Comparison of ENCODE assay signal across 1 cellular context in the genomic region with DNA sequence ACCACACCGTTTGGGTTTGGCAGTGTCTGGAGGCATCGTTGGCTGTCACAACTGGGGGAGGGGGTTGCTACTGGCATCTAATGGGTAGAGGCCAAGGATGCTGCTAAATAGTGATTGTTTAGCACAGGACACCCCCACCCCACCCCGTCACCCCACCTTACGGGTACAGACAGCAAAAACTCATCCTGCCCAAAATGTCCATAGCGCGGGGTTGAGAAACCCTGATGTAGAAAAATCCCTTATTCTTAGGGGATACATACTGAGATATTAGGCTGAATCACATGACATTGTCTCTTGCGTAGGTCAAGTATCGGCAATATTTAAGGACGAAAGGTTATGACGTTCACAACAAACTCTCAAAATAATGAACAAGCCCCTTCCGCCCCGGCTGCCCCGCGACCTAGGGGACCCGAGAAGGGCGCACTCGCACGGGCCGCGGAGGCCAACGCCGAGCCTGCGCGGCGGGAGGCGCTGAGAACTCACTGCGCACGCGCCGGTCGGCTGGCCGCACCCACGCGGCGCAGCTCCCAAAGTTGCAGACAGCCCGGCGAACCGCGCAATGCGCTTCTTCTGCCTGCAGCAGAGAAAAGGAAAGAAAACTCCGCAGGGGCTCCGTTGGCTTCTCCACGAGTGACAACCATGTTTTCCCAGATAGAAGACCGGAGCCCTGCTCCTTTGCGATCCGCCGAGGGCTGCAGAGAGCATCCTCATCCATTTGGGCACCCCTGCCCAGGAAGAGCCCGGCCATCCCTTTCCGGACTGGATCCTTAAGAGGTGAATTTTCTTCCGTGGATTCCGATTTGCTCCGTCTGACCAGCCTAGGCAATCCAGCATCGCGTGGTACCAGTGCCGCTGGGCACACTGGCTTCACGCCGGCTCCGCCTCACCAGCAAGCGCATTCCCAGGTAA.
TF ChIP-seq lines count a peak whose summit lies in the region.

No MANE protein-coding gene starts in this region.

TF ChIP-seq in GM12878, 131 proteins besides CTCF, POLR2A, EP300 and RAD21 (continued from another document):
- TF ChIP-seq RFX5 (IDR thresholded peaks at IDR 0.05; ENCODE audit: low read depth, low read length) (no peak), IKZF1 (conservative IDR thresholded peaks at IDR 0.05) (peak; percentile 78), TARDBP (IDR thresholded peaks at IDR 0.05; ENCODE audit: borderline replicate concordance) (0 out of 2 replicates have a peak, but pooled peaks have one; percentile 29), EGR1 (IDR thresholded peaks at IDR 0.05; ENCODE audit: borderline replicate concordance in 1 of 2, low read depth in 2 of 2, low read length in 2 of 2) (peak in 1 of 2 experiments; percentile 66; a peak in 1 of 3 replicates), NRF1 (conservative IDR thresholded peaks at IDR 0.05; ENCODE audit: low read depth, low read length) (peak; percentile 86)
